In genomic region chr17:879546-879945, GRCh38 we compare ENCODE assay signal across 8 cellular contexts.
A peak's percentile ranks its signal among the peaks of the same experiment; 100 is the strongest.
DNase-seq lines count a peak whose midpoint lies in the region; ATAC-seq, FAIRE-seq and TF ChIP-seq lines count a peak whose summit lies in the region.

No MANE protein-coding gene starts in this region.

- no peak for FAIRE-seq in D721Med (lab: Jason Lieb, UNC)

- ATAC-seq in lower lobe of right lung (peak; percentile 87 to 91), HG02870 (IDR thresholded peaks at IDR 0.05; ENCODE audit: unreplicated experiment) (no peak)

- peak overlapping the region; percentile 70 for H3K27ac ChIP-seq in lower lobe of right lung

- TF ChIP-seq CTCF in GM06990 (IDR thresholded peaks at IDR 0.05; ENCODE audit: insufficient read depth, low read length, poor library complexity, severe bottlenecking) (peak; percentile 72), lower lobe of right lung (IDR thresholded peaks at IDR 0.05) (peak; percentile 62), D721Med (IDR thresholded peaks at IDR 0.05; ENCODE audit: insufficient read depth, missing control alignments) (no peak)

- H3K9me3 ChIP-seq in lower lobe of right lung = no peaks in the 10 kb centered on the region

- no peak overlapping the region for H3K4me3 ChIP-seq in GM06990 (replicated peaks; ENCODE audit: low read depth, low read length)
- no peak overlapping the region for H3K4me3 ChIP-seq in lower lobe of right lung

- H3K36me3 ChIP-seq in GM06990 (ENCODE audit: control insufficient read depth, insufficient read depth, low read length) (no peaks in the 10 kb centered on the region), lower lobe of right lung (no peaks in the 10 kb centered on the region)

- peaks cover 50% of the 10 kb centered on the region for H3K4me1 ChIP-seq in lower lobe of right lung

- H3K27me3 ChIP-seq in GM06990 (replicated peaks; ENCODE audit: control insufficient read depth, insufficient read depth, low read length) (no peaks in the 10 kb centered on the region), lower lobe of right lung (ENCODE audit: low read depth) (no peaks in the 10 kb centered on the region)

- DNase-seq in GM06990 (ENCODE audit: extremely low read depth, insufficient read length) (peak; percentile 20), NCI-H187 (lab: John Stamatoyannopoulos, UW) (peak; percentile 66 to 86), dermis blood vessel endothelial cell (peak; percentile 92), lower lobe of right lung (peak; percentile 88), D721Med (ENCODE audit: insufficient read length, low spot score) (no peak)
- peak; percentile 58 to 61 for DNase-seq in activated CD4-positive, alpha-beta T cell treated with anti-CD3 and anti-CD28 coated beads for 4 hours
- DNase-seq in stimulated activated CD8-positive, alpha-beta memory T cell treated with anti-CD3 and anti-CD28 coated beads, Interleukin-12 subunit alpha, Interleukin-12 subunit beta, amount 100 ng/mL, for 4 hours (ENCODE audit: low read depth) = peak; percentile 10

- intact Hi-C loops in lower lobe of right lung (cut with DNase I) = no loop called here
